Comparison of ENCODE assay signal across 8 cellular contexts in the genomic region with DNA sequence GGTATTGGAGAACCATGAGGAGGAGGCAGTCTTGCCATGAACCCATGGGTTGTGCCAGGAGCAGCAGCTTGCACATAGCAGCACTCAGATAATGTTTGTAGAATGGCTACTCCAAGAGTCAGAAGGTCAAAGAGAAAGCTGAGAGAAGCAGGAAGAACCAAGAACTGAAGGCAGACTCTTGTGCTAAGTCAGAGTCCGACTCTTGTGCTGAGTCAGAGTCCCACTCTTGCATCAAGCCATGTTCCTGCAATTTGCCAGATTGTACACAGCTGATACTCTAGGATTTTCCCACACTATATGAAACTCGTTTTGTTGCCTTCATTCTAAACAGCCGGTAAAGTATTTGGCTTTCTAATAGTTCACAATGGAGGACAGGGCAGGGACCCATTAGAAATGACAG. TPM values are rescaled to one million over a fixed set of nuclear protein-coding genes. Genes with fewer than 3 reads are reported as not detected.
DNase-seq lines count a peak whose midpoint lies in the region; ATAC-seq and TF ChIP-seq lines count a peak whose summit lies in the region.
"Had no signal": no experiment of that assay in that cellular context is flagged by ENCODE, and none has a peak within 500 bp of the region (broad histone marks: within the 10 kb centered on the region; RNA-seq: fewer than 3 reads in every experiment).

No MANE protein-coding gene starts in this region.

- no peaks in the 10 kb centered on the region for H3K36me3 Mint-ChIP-seq in immature natural killer cell

- no peaks in the 10 kb centered on the region for H3K4me1 Mint-ChIP-seq in immature natural killer cell

- H3K4me2 ChIP-seq in smooth muscle cell, result peak overlapping the region; percentile 59

- H3K9me3 Mint-ChIP-seq in immature natural killer cell, result no peaks in the 10 kb centered on the region

- no peak overlapping the region for H2AFZ ChIP-seq in smooth muscle cell (ENCODE audit: low read depth)

- peaks cover 12 to 14% (median 14%) of the 10 kb centered on the region in 3 donors for H3K27me3 Mint-ChIP-seq in immature natural killer cell (ENCODE audit: low read depth in 3 of 3)

- H3K27ac ChIP-seq in smooth muscle cell (ENCODE audit: low read depth), result peak overlapping the region; percentile 65

- H3K36me3 ChIP-seq in smooth muscle cell (ENCODE audit: low read depth), result no peaks in the 10 kb centered on the region

- peaks cover 12% of the 10 kb centered on the region for H3K4me1 ChIP-seq in smooth muscle cell (ENCODE audit: low read depth)

- no peak overlapping the region for H3K9ac ChIP-seq in smooth muscle cell (ENCODE audit: low read depth)

- no peaks in the 10 kb centered on the region for H3K27me3 ChIP-seq in smooth muscle cell (ENCODE audit: low read depth)

- no peaks in the 10 kb centered on the region for H3F3A ChIP-seq in smooth muscle cell (ENCODE audit: low read depth)

- DNase-seq in H4 (ENCODE audit: low spot score) (peak; percentile 76), SKM-1 treated with dmso at 0.1 percent for 144 hours (lab: John Stamatoyannopoulos, UW; ENCODE audit: unreplicated experiment) (peak; percentile 44), fibroblast of the aortic adventitia (ENCODE audit: low read depth) (peak; percentile 78), smooth muscle cell (lab: John Stamatoyannopoulos, UW; ENCODE audit: unreplicated experiment) (no peak), immature natural killer cell (no peak), DMS 273 treated with DMSO at 0.1 percent for 48 hours (lab: John Stamatoyannopoulos, UW) (no peak)
- DNase-seq: dermis blood vessel endothelial cell had no signal

- H4K20me1 ChIP-seq in smooth muscle cell (ENCODE audit: low read depth), result no peaks in the 10 kb centered on the region

- H3K4me3 ChIP-seq in fibroblast of the aortic adventitia (ENCODE audit: low read depth, low read length), result no peak overlapping the region
- H3K4me3 ChIP-seq in smooth muscle cell, result no peak overlapping the region

- WGBS in smooth muscle cell (ENCODE audit: low lambda C conversion rate), result 34% methylated on average over 3 of the region's 3 CpGs

- H3K79me2 ChIP-seq in smooth muscle cell (ENCODE audit: low read depth), result no peaks in the 10 kb centered on the region

- H3K4me3 Mint-ChIP-seq in immature natural killer cell, result no peak overlapping the region

- TF ChIP-seq CTCF in fibroblast of the aortic adventitia (IDR thresholded peaks at IDR 0.05; ENCODE audit: insufficient read depth, low read length) (no peak), smooth muscle cell (IDR thresholded peaks at IDR 0.05; ENCODE audit: borderline replicate concordance, insufficient read depth, poor library complexity, severe bottlenecking) (no peak)

- ATAC-seq in HG03439 (IDR thresholded peaks at IDR 0.05; ENCODE audit: unreplicated experiment), result no peak

- H3K27ac Mint-ChIP-seq in immature natural killer cell, result no peak overlapping the region

- H3K9me3 ChIP-seq in smooth muscle cell (replicated peaks; ENCODE audit: low read depth), result no peaks in the 10 kb centered on the region

RNA-seq across cellular contexts. Expression of a gene that starts 26.2 kb away (rescaled TPM):
- 647 and 690 TPM in 2 replicates for total RNA-seq in H4 (2014; rRNA removed; shearing (Covaris generic))
- 394 and 568 TPM in 2 replicates for total RNA-seq in fibroblast of the aortic adventitia (ENCODE audit: low replicate concordance)
- 263 and 317 TPM in 2 replicates for total RNA-seq in smooth muscle cell
- 136 and 157 TPM in 2 replicates for polyA plus RNA-seq in smooth muscle cell
- 100 to 1,000 TPM in 2 of 3 donors, 10 to 100 TPM in 1; 92.8 to 153 (median 145) TPM for polyA plus RNA-seq in immature natural killer cell

RNA-seq across cellular contexts. Expression of a gene that starts 58.4 kb away (rescaled TPM):
- total RNA-seq in H4 (2014; rRNA removed; shearing (Covaris generic)), result 163 and 179 TPM in 2 replicates
- 72.0 and 112 TPM in 2 replicates for total RNA-seq in fibroblast of the aortic adventitia (ENCODE audit: low replicate concordance)
- 98.0 and 100 TPM in 2 replicates for total RNA-seq in smooth muscle cell
- polyA plus RNA-seq in smooth muscle cell, result 44.0 and 48.7 TPM in 2 replicates
- polyA plus RNA-seq in immature natural killer cell, result 10 to 100 TPM; 30.0 to 38.2 (median 33.5) TPM

Comparison
In these comparisons a context has a peak if more than half of its experiments do, and no peak if none do; other contexts are left out.
1. DNase-seq: peak in H4 (single experiment), SKM-1 treated with dmso at 0.1 percent for 144 hours (single experiment) and fibroblast of the aortic adventitia (single experiment); none in smooth muscle cell (single experiment), immature natural killer cell (0 of 3) and DMS 273 treated with DMSO at 0.1 percent for 48 hours (single experiment).